In genomic region chr11:78072455-78072854, GRCh38 we compare ENCODE assay signal across 1 cellular context.
TF ChIP-seq lines count a peak whose summit lies in the region.

No MANE protein-coding gene starts in this region.

TF ChIP-seq in HepG2, 621 proteins besides CTCF, POLR2A, EP300 and RAD21 (continued from another document and continues in another):
- TF ChIP-seq PAXIP1 (CRISPR knock-in tag; conservative IDR thresholded peaks at IDR 0.05) (peak; percentile 54; the same call in 1 of the 2 replicates), KLF12 (CRISPR knock-in tag; IDR thresholded peaks at IDR 0.05; ENCODE audit: borderline replicate concordance) (no peak), ATF1 (CRISPR knock-in tag; IDR thresholded peaks at IDR 0.05) (no peak), JUNB (CRISPR knock-in tag; IDR thresholded peaks at IDR 0.05; ENCODE audit: borderline replicate concordance) (peak; percentile 91), ZNF605 (CRISPR knock-in tag; IDR thresholded peaks at IDR 0.05) (no peak), KAT2B (IDR thresholded peaks at IDR 0.05; ENCODE audit: borderline replicate concordance, low read depth, low read length) (no peak), ZNF367 (CRISPR knock-in tag; IDR thresholded peaks at IDR 0.05; ENCODE audit: borderline replicate concordance) (no peak), PLRG1 (conservative IDR thresholded peaks at IDR 0.05) (no peak), NFRKB (IDR thresholded peaks at IDR 0.05) (no peak), MZF1 (CRISPR knock-in tag; IDR thresholded peaks at IDR 0.05; ENCODE audit: borderline replicate concordance) (no peak), NRL (CRISPR knock-in tag; IDR thresholded peaks at IDR 0.05; ENCODE audit: borderline replicate concordance) (no peak), HDAC6 (IDR thresholded peaks at IDR 0.05; ENCODE audit: low read depth, low read length) (no peak), ZNF546 (CRISPR knock-in tag; conservative IDR thresholded peaks at IDR 0.05) (no peak), ZSCAN20 (CRISPR knock-in tag; IDR thresholded peaks at IDR 0.05; ENCODE audit: borderline replicate concordance) (no peak), CEBPG (CRISPR knock-in tag; IDR thresholded peaks at IDR 0.05) (peak; percentile 30), POGK (CRISPR knock-in tag; conservative IDR thresholded peaks at IDR 0.05) (no peak), ZSCAN30 (CRISPR knock-in tag; IDR thresholded peaks at IDR 0.05) (no peak), CAMTA2 (CRISPR knock-in tag; IDR thresholded peaks at IDR 0.05; ENCODE audit: borderline replicate concordance) (no peak), ZNF557 (CRISPR knock-in tag; IDR thresholded peaks at IDR 0.05) (no peak), ZNF598 (CRISPR knock-in tag; IDR thresholded peaks at IDR 0.05; ENCODE audit: borderline replicate concordance) (no peak), ISL2 (CRISPR knock-in tag; IDR thresholded peaks at IDR 0.05) (0 out of 2 replicates have a peak, but pooled peaks have one; percentile 19), RBM39 (IDR thresholded peaks at IDR 0.05; ENCODE audit: low read depth, low read length, poor library complexity, severe bottlenecking) (no peak), NR1H2 (CRISPR knock-in tag; IDR thresholded peaks at IDR 0.05; ENCODE audit: borderline replicate concordance, low read depth) (no peak), NCOR1 (IDR thresholded peaks at IDR 0.05; ENCODE audit: borderline replicate concordance, low read length) (no peak), ZNF530 (CRISPR knock-in tag; IDR thresholded peaks at IDR 0.05; ENCODE audit: low read depth) (no peak), ZNF747 (CRISPR knock-in tag; IDR thresholded peaks at IDR 0.05; ENCODE audit: borderline replicate concordance) (no peak), YEATS4 (CRISPR knock-in tag; IDR thresholded peaks at IDR 0.05; ENCODE audit: borderline replicate concordance) (no peak), ATF7 (IDR thresholded peaks at IDR 0.05) (no peak), ATF7 (CRISPR knock-in tag; IDR thresholded peaks at IDR 0.05) (no peak), ZNF784 (CRISPR knock-in tag; IDR thresholded peaks at IDR 0.05; ENCODE audit: borderline replicate concordance) (no peak), ZMYM4 (CRISPR knock-in tag; IDR thresholded peaks at IDR 0.05) (no peak), KLF15 (CRISPR knock-in tag; IDR thresholded peaks at IDR 0.05; ENCODE audit: borderline replicate concordance) (no peak), NFE2L2 (IDR thresholded peaks at IDR 0.05; ENCODE audit: low read length) (no peak), ZNF879 (CRISPR knock-in tag; IDR thresholded peaks at IDR 0.05) (no peak), TEAD2 (CRISPR knock-in tag; IDR thresholded peaks at IDR 0.05) (no peak), FOXA3 (CRISPR knock-in tag; IDR thresholded peaks at IDR 0.05) (0 out of 2 replicates have a peak, but pooled peaks have one; percentile 7), KDM5B (CRISPR knock-in tag; IDR thresholded peaks at IDR 0.05; ENCODE audit: borderline replicate concordance) (no peak), ZSCAN22 (CRISPR knock-in tag; IDR thresholded peaks at IDR 0.05) (no peak), ZNF256 (CRISPR knock-in tag; conservative IDR thresholded peaks at IDR 0.05) (no peak), ZNF296 (CRISPR knock-in tag; conservative IDR thresholded peaks at IDR 0.05) (no peak), ZNF644 (CRISPR knock-in tag; IDR thresholded peaks at IDR 0.05; ENCODE audit: low read depth) (peak; percentile 30; the same call in 1 of the 2 replicates), ZFP82 (CRISPR knock-in tag; IDR thresholded peaks at IDR 0.05; ENCODE audit: borderline replicate concordance) (no peak), GPN1 (CRISPR knock-in tag; IDR thresholded peaks at IDR 0.05; ENCODE audit: borderline replicate concordance) (no peak), JUND (CRISPR knock-in tag; IDR thresholded peaks at IDR 0.05) (peak; percentile 36; the same call in 1 of the 2 replicates), FOSL2 (CRISPR knock-in tag; IDR thresholded peaks at IDR 0.05) (peak; percentile 85), SAP130 (CRISPR knock-in tag; IDR thresholded peaks at IDR 0.05; ENCODE audit: low read depth) (peak; percentile 32; the same call in 1 of the 2 replicates), SOX5 (CRISPR knock-in tag; IDR thresholded peaks at IDR 0.05; ENCODE audit: borderline replicate concordance) (0 out of 2 replicates have a peak, but pooled peaks have one; percentile 10), ZBTB33 (CRISPR knock-in tag; IDR thresholded peaks at IDR 0.05) (peak; percentile 15; the same call in 1 of the 2 replicates), FOSL1 (CRISPR knock-in tag; IDR thresholded peaks at IDR 0.05; ENCODE audit: borderline replicate concordance) (peak; percentile 57; the same call in 1 of the 2 replicates), SNRNP70 (IDR thresholded peaks at IDR 0.05; ENCODE audit: low read depth, low read length) (no peak), RXRB (CRISPR knock-in tag; IDR thresholded peaks at IDR 0.05; ENCODE audit: borderline replicate concordance) (0 out of 2 replicates have a peak, but pooled peaks have one; percentile 15)
- TF ChIP-seq, protein P1, sequence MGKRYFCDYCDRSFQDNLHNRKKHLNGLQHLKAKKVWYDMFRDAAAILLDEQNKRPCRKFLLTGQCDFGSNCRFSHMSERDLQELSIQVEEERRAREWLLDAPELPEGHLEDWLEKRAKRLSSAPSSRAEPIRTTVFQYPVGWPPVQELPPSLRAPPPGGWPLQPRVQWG (CRISPR knock-in tag; IDR thresholded peaks at IDR 0.05; ENCODE audit: borderline replicate concordance, low read depth) = no peak
- TF ChIP-seq, protein P2, sequence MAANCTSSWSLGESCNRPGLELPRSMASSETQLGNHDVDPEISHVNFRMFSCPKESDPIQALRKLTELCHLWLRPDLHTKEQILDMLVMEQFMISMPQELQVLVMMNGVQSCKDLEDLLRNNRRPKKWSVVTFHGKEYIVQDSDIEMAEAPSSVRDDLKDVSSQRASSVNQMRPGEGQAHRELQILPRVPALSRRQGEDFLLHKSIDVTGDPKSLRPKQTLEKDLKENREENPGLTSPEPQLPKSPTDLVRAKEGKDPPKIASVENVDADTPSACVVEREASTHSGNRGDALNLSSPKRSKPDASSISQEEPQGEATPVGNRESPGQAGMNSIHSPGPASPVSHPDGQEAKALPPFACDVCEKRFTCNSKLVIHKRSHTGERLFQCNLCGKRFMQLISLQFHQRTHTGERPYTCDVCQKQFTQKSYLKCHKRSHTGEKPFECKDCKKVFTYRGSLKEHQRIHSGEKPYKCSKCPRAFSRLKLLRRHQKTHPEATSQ (CRISPR knock-in tag; IDR thresholded peaks at IDR 0.05; ENCODE audit: borderline replicate concordance) = no peak
- TF ChIP-seq, protein P3, sequence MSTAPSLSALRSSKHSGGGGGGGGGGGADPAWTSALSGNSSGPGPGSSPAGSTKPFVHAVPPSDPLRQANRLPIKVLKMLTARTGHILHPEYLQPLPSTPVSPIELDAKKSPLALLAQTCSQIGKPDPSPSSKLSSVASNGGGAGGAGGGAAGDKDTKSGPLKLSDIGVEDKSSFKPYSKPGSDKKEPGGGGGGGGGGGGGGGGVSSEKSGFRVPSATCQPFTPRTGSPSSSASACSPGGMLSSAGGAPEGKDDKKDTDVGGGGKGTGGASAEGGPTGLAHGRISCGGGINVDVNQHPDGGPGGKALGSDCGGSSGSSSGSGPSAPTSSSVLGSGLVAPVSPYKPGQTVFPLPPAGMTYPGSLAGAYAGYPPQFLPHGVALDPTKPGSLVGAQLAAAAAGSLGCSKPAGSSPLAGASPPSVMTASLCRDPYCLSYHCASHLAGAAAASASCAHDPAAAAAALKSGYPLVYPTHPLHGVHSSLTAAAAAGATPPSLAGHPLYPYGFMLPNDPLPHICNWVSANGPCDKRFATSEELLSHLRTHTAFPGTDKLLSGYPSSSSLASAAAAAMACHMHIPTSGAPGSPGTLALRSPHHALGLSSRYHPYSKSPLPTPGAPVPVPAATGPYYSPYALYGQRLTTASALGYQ (CRISPR knock-in tag; IDR thresholded peaks at IDR 0.05) = no peak
- TF ChIP-seq, protein P4, sequence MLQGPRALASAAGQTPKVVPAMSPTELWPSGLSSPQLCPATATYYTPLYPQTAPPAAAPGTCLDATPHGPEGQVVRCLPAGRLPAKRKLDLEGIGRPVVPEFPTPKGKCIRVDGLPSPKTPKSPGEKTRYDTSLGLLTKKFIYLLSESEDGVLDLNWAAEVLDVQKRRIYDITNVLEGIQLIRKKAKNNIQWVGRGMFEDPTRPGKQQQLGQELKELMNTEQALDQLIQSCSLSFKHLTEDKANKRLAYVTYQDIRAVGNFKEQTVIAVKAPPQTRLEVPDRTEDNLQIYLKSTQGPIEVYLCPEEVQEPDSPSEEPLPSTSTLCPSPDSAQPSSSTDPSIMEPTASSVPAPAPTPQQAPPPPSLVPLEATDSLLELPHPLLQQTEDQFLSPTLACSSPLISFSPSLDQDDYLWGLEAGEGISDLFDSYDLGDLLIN (CRISPR knock-in tag; IDR thresholded peaks at IDR 0.05; ENCODE audit: borderline replicate concordance) = no peak
- TF ChIP-seq, protein P5, sequence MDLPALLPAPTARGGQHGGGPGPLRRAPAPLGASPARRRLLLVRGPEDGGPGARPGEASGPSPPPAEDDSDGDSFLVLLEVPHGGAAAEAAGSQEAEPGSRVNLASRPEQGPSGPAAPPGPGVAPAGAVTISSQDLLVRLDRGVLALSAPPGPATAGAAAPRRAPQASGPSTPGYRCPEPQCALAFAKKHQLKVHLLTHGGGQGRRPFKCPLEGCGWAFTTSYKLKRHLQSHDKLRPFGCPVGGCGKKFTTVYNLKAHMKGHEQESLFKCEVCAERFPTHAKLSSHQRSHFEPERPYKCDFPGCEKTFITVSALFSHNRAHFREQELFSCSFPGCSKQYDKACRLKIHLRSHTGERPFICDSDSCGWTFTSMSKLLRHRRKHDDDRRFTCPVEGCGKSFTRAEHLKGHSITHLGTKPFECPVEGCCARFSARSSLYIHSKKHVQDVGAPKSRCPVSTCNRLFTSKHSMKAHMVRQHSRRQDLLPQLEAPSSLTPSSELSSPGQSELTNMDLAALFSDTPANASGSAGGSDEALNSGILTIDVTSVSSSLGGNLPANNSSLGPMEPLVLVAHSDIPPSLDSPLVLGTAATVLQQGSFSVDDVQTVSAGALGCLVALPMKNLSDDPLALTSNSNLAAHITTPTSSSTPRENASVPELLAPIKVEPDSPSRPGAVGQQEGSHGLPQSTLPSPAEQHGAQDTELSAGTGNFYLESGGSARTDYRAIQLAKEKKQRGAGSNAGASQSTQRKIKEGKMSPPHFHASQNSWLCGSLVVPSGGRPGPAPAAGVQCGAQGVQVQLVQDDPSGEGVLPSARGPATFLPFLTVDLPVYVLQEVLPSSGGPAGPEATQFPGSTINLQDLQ (CRISPR knock-in tag; IDR thresholded peaks at IDR 0.05) = no peak
